20 cellular contexts compared by ENCODE assay signal in the genomic region with DNA sequence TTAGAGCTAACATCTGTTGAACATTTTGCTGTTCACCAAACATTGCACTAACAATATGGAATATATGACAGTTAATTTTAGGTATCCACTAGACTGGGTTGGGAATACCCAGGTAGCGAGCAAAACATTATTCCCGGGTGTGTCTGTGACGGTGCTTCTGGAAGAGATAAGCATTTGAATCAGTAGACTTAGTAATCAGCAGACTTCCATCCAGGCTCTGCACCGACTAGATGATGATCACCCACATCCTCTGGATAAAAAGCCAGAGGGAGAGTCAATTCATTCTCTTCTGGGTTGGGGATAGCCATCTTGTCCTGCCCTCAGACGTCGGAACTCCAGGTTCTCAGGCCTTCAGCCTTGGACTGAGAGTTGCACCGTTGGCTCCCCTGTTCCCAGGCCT.
DNase-seq lines count a peak whose midpoint lies in the region; ATAC-seq and TF ChIP-seq lines count a peak whose summit lies in the region.
"Had no signal": no experiment of that assay in that cellular context is flagged by ENCODE, and none has a peak within 500 bp of the region (broad histone marks: within the 10 kb centered on the region; RNA-seq: fewer than 3 reads in every experiment).

No MANE protein-coding gene starts in this region.

- no peaks in the 10 kb centered on the region for H3K79me2 ChIP-seq in parathyroid adenoma

- no peaks in the 10 kb centered on the region for H3K36me3 ChIP-seq in parathyroid adenoma (ENCODE audit: control insufficient read depth, insufficient read depth, low read length)
- H3K36me3 ChIP-seq: ascending aorta, BLaER1, gastrocnemius medialis, neutrophil, thoracic aorta had no signal

- no peaks in the 10 kb centered on the region for H3K4me1 ChIP-seq in parathyroid adenoma
- H3K4me1 ChIP-seq: ascending aorta, BLaER1 had no signal

- no peaks in the 10 kb centered on the region; the same call in 1 of the 2 replicates for H3K27me3 Mint-ChIP-seq in HFFc6 (ENCODE audit: insufficient read depth)
- no peaks in the 10 kb centered on the region for H3K27me3 Mint-ChIP-seq in T-helper 2 cell treated with Interferon-gamma antibody and Interleukin-4, amounts not matched to agents 5 μg/mL and 100 μg/mL, for 36 hours (ENCODE audit: low read depth)
- H3K27me3 Mint-ChIP-seq: IgD-negative memory B cell had no signal

- peak overlapping the region; percentile 96 for H3K27ac Mint-ChIP-seq in HFFc6
- H3K27ac Mint-ChIP-seq in T-helper 2 cell treated with Interferon-gamma antibody and Interleukin-4, amounts not matched to agents 5 μg/mL and 100 μg/mL, for 36 hours = no peak overlapping the region
- H3K27ac Mint-ChIP-seq: activated naive CD4-positive, alpha-beta T cell treated with anti-CD3 and anti-CD28 coated beads for 36 hours; IgD-negative memory B cell had no signal

- TF ChIP-seq CTCF in HFFc6 (IDR thresholded peaks at IDR 0.05) (no peak), epithelial cell of esophagus (IDR thresholded peaks at IDR 0.05; ENCODE audit: insufficient read depth, low read depth, low read length, missing control alignments) (no peak), parathyroid adenoma (IDR thresholded peaks at IDR 0.05) (no peak), GM10266 (IDR thresholded peaks at IDR 0.05; ENCODE audit: control insufficient read depth, insufficient read depth, low read depth, missing control alignments) (no peak)

- H3K4me3 ChIP-seq in epithelial cell of esophagus (ENCODE audit: low read length) (no peak overlapping the region), parathyroid adenoma (ENCODE audit: low read depth, low read length) (no peak overlapping the region)
- H3K4me3 ChIP-seq: ascending aorta, BLaER1, gastrocnemius medialis, thoracic aorta had no signal

- H3K9me3 Mint-ChIP-seq in HFFc6 = no peaks in the 10 kb centered on the region
- H3K9me3 Mint-ChIP-seq in T-helper 2 cell treated with Interferon-gamma antibody and Interleukin-4, amounts not matched to agents 5 μg/mL and 100 μg/mL, for 36 hours = no peaks in the 10 kb centered on the region

- H3K27ac ChIP-seq in parathyroid adenoma = no peak overlapping the region
- H3K27ac ChIP-seq: ascending aorta, BLaER1, gastrocnemius medialis, neutrophil, thoracic aorta had no signal

- peak overlapping the region; percentile 48; the same call in 1 of the 2 replicates for H3K4me3 Mint-ChIP-seq in HFFc6
- no peak overlapping the region for H3K4me3 Mint-ChIP-seq in T-helper 2 cell treated with Interferon-gamma antibody and Interleukin-4, amounts not matched to agents 5 μg/mL and 100 μg/mL, for 36 hours
- H3K4me3 Mint-ChIP-seq: activated naive CD4-positive, alpha-beta T cell treated with anti-CD3 and anti-CD28 coated beads for 36 hours; IgD-negative memory B cell had no signal

- no peak overlapping the region for H3K9ac ChIP-seq in parathyroid adenoma
- H3K9ac ChIP-seq: BLaER1 had no signal

- H3K4me1 Mint-ChIP-seq in HFFc6 (ENCODE audit: low read depth) = peaks cover 53% of the 10 kb centered on the region
- peaks cover 11% of the 10 kb centered on the region for H3K4me1 Mint-ChIP-seq in T-helper 2 cell treated with Interferon-gamma antibody and Interleukin-4, amounts not matched to agents 5 μg/mL and 100 μg/mL, for 36 hours (ENCODE audit: low read depth)
- H3K4me1 Mint-ChIP-seq: IgD-negative memory B cell had no signal

- DNase-seq in HFFc6 (peak; percentile 18), RKO (ENCODE audit: low spot score) (peak; percentile 91), epithelial cell of esophagus (ENCODE audit: low read depth) (peak; percentile 70), GM10266 (ENCODE audit: extremely low spot score) (no peak), UCSD-AML1 (lab: John Stamatoyannopoulos, UW; ENCODE audit: unreplicated experiment) (no peak)
- no peak for DNase-seq in T-helper 2 cell treated with Interferon-gamma antibody and Interleukin-4, amounts not matched to agents 5 μg/mL and 100 μg/mL, for 36 hours (ENCODE audit: low spot score)
- DNase-seq: activated naive CD4-positive, alpha-beta T cell treated with anti-CD3 and anti-CD28 coated beads for 36 hours; gastrocnemius medialis; GOT3; NCI-H1048; NCI-H2107; NCI-H526 treated with DMSO at 0.1 percent for 48 hours had no signal

- ATAC-seq in GM21367 (IDR thresholded peaks at IDR 0.05; ENCODE audit: unreplicated experiment) = no peak
- ATAC-seq: gastrocnemius medialis, left lobe of liver had no signal

- H3K36me3 Mint-ChIP-seq in HFFc6 (ENCODE audit: low read depth) = no peaks in the 10 kb centered on the region
- no peaks in the 10 kb centered on the region for H3K36me3 Mint-ChIP-seq in T-helper 2 cell treated with Interferon-gamma antibody and Interleukin-4, amounts not matched to agents 5 μg/mL and 100 μg/mL, for 36 hours (ENCODE audit: low read depth)
- H3K36me3 Mint-ChIP-seq: IgD-negative memory B cell had no signal

- no peaks in the 10 kb centered on the region for H3K9me3 ChIP-seq in parathyroid adenoma (ENCODE audit: control insufficient read depth, low read length)
- H3K9me3 ChIP-seq: ascending aorta, gastrocnemius medialis, neutrophil, thoracic aorta had no signal

- no peaks in the 10 kb centered on the region for H3K27me3 ChIP-seq in parathyroid adenoma (ENCODE audit: control insufficient read depth, insufficient read depth, low read length)
- H3K27me3 ChIP-seq: ascending aorta, BLaER1, gastrocnemius medialis, neutrophil had no signal

- H2AFZ ChIP-seq in parathyroid adenoma = peak overlapping the region; percentile 13

- no peak overlapping the region for H3K4me2 ChIP-seq in parathyroid adenoma (ENCODE audit: low read length)
- H3K4me2 ChIP-seq: BLaER1 had no signal

Comparison
In these comparisons a context has a peak if more than half of its experiments do, and no peak if none do; other contexts are left out.
1. DNase-seq: peak in HFFc6 (single experiment), RKO (single experiment) and epithelial cell of esophagus (single experiment); none in T-helper 2 cell treated with Interferon-gamma antibody and Interleukin-4, amounts not matched to agents 5 μg/mL and 100 μg/mL, for 36 hours (single experiment), GM10266 (single experiment) and UCSD-AML1 (single experiment).